ENCODE assay signal across 8 cellular contexts in the genomic region with DNA sequence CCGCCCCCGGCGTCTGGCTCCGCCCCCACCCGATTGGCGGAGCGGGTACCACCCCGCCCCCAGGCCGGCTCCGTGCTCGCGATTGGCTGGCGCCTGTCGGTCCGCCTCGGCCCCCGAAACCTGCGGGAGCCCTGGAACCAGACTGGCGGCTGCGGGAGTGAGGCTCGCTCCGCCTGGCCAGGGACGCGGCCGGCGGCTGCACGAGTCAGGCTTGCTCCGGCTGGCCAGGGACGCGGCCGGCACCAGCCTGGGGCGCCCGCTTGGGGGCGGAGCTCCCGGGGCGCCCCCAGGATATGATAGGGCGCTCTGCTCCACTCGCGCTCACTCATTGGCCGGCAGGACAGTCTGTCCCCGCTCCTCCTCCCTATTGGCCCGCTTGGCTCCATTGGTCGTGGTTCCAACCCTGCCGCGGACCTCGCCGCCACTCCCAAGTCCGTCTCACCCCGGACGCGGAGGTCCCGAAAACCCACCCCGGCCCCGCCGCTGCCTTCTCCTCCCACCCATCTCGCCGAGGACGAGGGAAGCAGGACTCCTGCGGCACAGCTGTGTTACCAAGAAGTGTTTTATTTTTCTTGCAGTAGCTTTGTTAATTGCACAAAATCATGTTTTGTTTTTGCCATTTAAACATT. TPM values are rescaled to one million over a fixed set of nuclear protein-coding genes. Genes with fewer than 3 reads are reported as not detected.
A peak's percentile ranks its signal among the peaks of the same experiment; 100 is the strongest.
DNase-seq lines count a peak whose midpoint lies in the region; ATAC-seq and TF ChIP-seq lines count a peak whose summit lies in the region.

No MANE protein-coding gene starts in this region.

- no peak overlapping the region for H3K27ac Mint-ChIP-seq in activated naive CD8-positive, alpha-beta T cell

- H3K36me3 ChIP-seq in osteoblast (ENCODE audit: insufficient read depth, low read length): peaks cover 19% of the 10 kb centered on the region
- no peaks in the 10 kb centered on the region for H3K36me3 ChIP-seq in testis (ENCODE audit: low read depth, missing control alignments)

- H3K79me2 ChIP-seq in osteoblast (ENCODE audit: insufficient read depth, low read length): no peaks in the 10 kb centered on the region

- H4K20me1 ChIP-seq in osteoblast (ENCODE audit: insufficient read depth, low read length): no peaks in the 10 kb centered on the region

- peak; percentile 84 for DNase-seq in GM04504 (ENCODE audit: low read depth)
- DNase-seq in NCI-H1048 (lab: John Stamatoyannopoulos, UW): peak; percentile 46
- peak; percentile 87 to 98 (median 94) for DNase-seq in head of caudate nucleus
- peak; percentile 100 for DNase-seq in osteoblast (ENCODE audit: insufficient read length, low spot score, missing footprints)
- DNase-seq in testis: peak; percentile 96

- H3K9me3 Mint-ChIP-seq in activated naive CD8-positive, alpha-beta T cell (ENCODE audit: low read depth): no peaks in the 10 kb centered on the region

- H3K27me3 Mint-ChIP-seq in activated naive CD8-positive, alpha-beta T cell: no peaks in the 10 kb centered on the region

- peaks cover 15% of the 10 kb centered on the region for H3K4me1 Mint-ChIP-seq in activated naive CD8-positive, alpha-beta T cell (ENCODE audit: low read depth)

- peaks cover 2% of the 10 kb centered on the region for H3K36me3 Mint-ChIP-seq in activated naive CD8-positive, alpha-beta T cell

- peak; percentile 92 for ATAC-seq in HG02610 (IDR thresholded peaks at IDR 0.05; ENCODE audit: unreplicated experiment)
- ATAC-seq in SK-N-SH treated with all-trans-retinoic acid at 6 μM for 48 hours: peak; percentile 98

- WGBS in testis, 2 donors: 0% methylated on average over 16 to 31 of the region's 59 CpGs

- H3K27ac ChIP-seq in osteoblast (ENCODE audit: low read depth, low read length) (peak overlapping the region; percentile 33), testis (peak overlapping the region; percentile 88 to 93)

- TF ChIP-seq POLR2A in testis (IDR thresholded peaks at IDR 0.05): no peak

- intact Hi-C loops in head of caudate nucleus (cut with DNase I) (loop anchor here (5.0 kb wide), 2 partner anchors 35 to 45 kb away; a partner anchor contains a TSS), testis (cut with DNase I; ENCODE audit: low total_unique reads) (no loop called here)

- peak overlapping the region; percentile 84 for H3K4me2 ChIP-seq in osteoblast (ENCODE audit: insufficient read depth, low read length)

- no peaks in the 10 kb centered on the region for H3K9me3 ChIP-seq in osteoblast (ENCODE audit: low read depth, low read length)
- no peaks in the 10 kb centered on the region for H3K9me3 ChIP-seq in testis

- H2AFZ ChIP-seq in osteoblast (ENCODE audit: low read length): peak overlapping the region; percentile 18

- H3K4me3 ChIP-seq in osteoblast (ENCODE audit: insufficient read depth, low read length) (peak overlapping the region; percentile 84), testis (peak overlapping the region; percentile 77 to 80)

- H3K27me3 ChIP-seq in osteoblast (ENCODE audit: insufficient read depth, low read length): no peaks in the 10 kb centered on the region
- H3K27me3 ChIP-seq in testis: no peaks in the 10 kb centered on the region

- H3K4me1 ChIP-seq in osteoblast (ENCODE audit: insufficient read depth, low read length) (peaks cover 11% of the 10 kb centered on the region), testis (peaks cover 12% of the 10 kb centered on the region)

- peak overlapping the region; percentile 76 for H3K4me3 Mint-ChIP-seq in activated naive CD8-positive, alpha-beta T cell

- TF ChIP-seq CTCF in osteoblast (IDR thresholded peaks at IDR 0.05; ENCODE audit: extremely low read depth, low read depth, low read length): no peak
- TF ChIP-seq CTCF in testis (IDR thresholded peaks at IDR 0.05): peak in 1 of 3 experiments; percentile 38

TF ChIP-seq in SK-N-SH treated with all-trans-retinoic acid at 6 μM for 48 hours, 23 proteins besides CTCF, POLR2A, EP300 and RAD21:
- TF ChIP-seq GLIS3 (CRISPR knock-in tag; IDR thresholded peaks at IDR 0.05) (peak; percentile 65; the same call in 1 of the 2 replicates), ARNTL (CRISPR knock-in tag; IDR thresholded peaks at IDR 0.05; ENCODE audit: borderline replicate concordance, low read depth) (no peak)

RNA-seq across cellular contexts. Expression of a gene that starts 0.3 kb away (rescaled TPM):
- total RNA-seq in osteoblast (15.9 and 17.1 TPM in 2 replicates), testis (10 to 100 TPM; 30.0 to 37.0 TPM)
- 27.3 TPM for polyA plus RNA-seq in testis (ENCODE audit: insufficient read depth, low read depth, low replicate concordance)

RNA-seq across cellular contexts. Expression of a gene that starts 7.6 kb away (rescaled TPM):
- total RNA-seq in osteoblast (not detected in 2 replicates), testis (1 to 10 TPM; 6.1 to 9.8 TPM)
- 41.3 TPM for polyA plus RNA-seq in testis (ENCODE audit: insufficient read depth, low read depth, low replicate concordance)

RNA-seq across cellular contexts. Expression of a gene that starts 14.6 kb away (rescaled TPM):
- total RNA-seq in osteoblast (not detected in 2 replicates), testis (10 to 100 TPM; 61.0 to 68.1 TPM)
- 310 TPM for polyA plus RNA-seq in testis (ENCODE audit: insufficient read depth, low read depth, low replicate concordance)

RNA-seq across cellular contexts. Expression of a gene that starts 35.8 kb away (rescaled TPM):
- 14.5 and 16.2 TPM in 2 replicates for total RNA-seq in osteoblast
- total RNA-seq in testis: 10 to 100 TPM; 24.3 to 24.9 TPM
- polyA plus RNA-seq in testis (ENCODE audit: insufficient read depth, low read depth, low replicate concordance): 12.5 TPM

RNA-seq across cellular contexts. Expression of a gene that starts 44.3 kb away (rescaled TPM):
- total RNA-seq in osteoblast (48.0 and 48.1 TPM in 2 replicates), testis (10 to 100 TPM; 70.5 to 83.5 TPM)
- 66.6 TPM for polyA plus RNA-seq in testis (ENCODE audit: insufficient read depth, low read depth, low replicate concordance)

Comparison
In these comparisons a context has a peak if more than half of its experiments do, and no peak if none do; other contexts are left out.
1. Peak in every context shown above with its lines: DNase-seq, ATAC-seq, H3K4me3 ChIP-seq and H3K27ac ChIP-seq.
2. DNase-seq: peak in every context shown above with its lines; median percentile 100 in osteoblast; 96 in testis; 94 in head of caudate nucleus; 84 in GM04504; 46 in NCI-H1048.
3. RNA of a gene that starts 14.6 kb away (total RNA-seq): 61.0 to 68.1 TPM in testis; not detected in osteoblast; every median in the first group is over 10 times any median in the second.